In genomic region chr5:88203977-88204735, GRCh38 we compare ENCODE assay signal across 9 cellular contexts.
DNase-seq lines count a peak whose midpoint lies in the region; ATAC-seq and TF ChIP-seq lines count a peak whose summit lies in the region.
"Had no signal": no experiment of that assay in that cellular context is flagged by ENCODE, and none has a peak within 500 bp of the region (broad histone marks: within the 10 kb centered on the region; RNA-seq: fewer than 3 reads in every experiment).

No MANE protein-coding gene starts in this region.

- H3K27ac ChIP-seq in Peyer's patch: no peak overlapping the region
- H3K27ac ChIP-seq in WERI-Rb-1: no peak overlapping the region

- no peak for TF ChIP-seq POLR2A in Peyer's patch (IDR thresholded peaks at IDR 0.05)

- no peaks in the 10 kb centered on the region for H3K9me3 ChIP-seq in Peyer's patch
- no peaks in the 10 kb centered on the region for H3K9me3 ChIP-seq in WERI-Rb-1 (ENCODE audit: severe bottlenecking)

- peak; percentile 91 for ATAC-seq in HG02588 (IDR thresholded peaks at IDR 0.05; ENCODE audit: unreplicated experiment)

- H3K4me1 ChIP-seq in Peyer's patch: no peaks in the 10 kb centered on the region

- TF ChIP-seq CTCF in AG10803 (conservative IDR thresholded peaks at IDR 0.05; ENCODE audit: low read length) (no peak), Peyer's patch (IDR thresholded peaks at IDR 0.05) (no peak), WERI-Rb-1 (IDR thresholded peaks at IDR 0.05; ENCODE audit: low read depth, low read length) (no peak)

- DNase-seq in AG10803 (ENCODE audit: low read depth): peak; percentile 5
- peak; percentile 25 to 60 for DNase-seq in activated CD4-positive, alpha-beta T cell treated with anti-CD3 and anti-CD28 coated beads, Interleukin-2, amount 50 U/mL, for 48 hours
- peak; percentile 11 for DNase-seq in iPS-NIHi11 (ENCODE audit: low spot score)
- no peak for DNase-seq in RKO (ENCODE audit: low spot score)
- no peak for DNase-seq in Peyer's patch
- no peak for DNase-seq in WERI-Rb-1
- DNase-seq in medulla oblongata (ENCODE audit: extremely low spot score): no peak
- DNase-seq: NCI-H1930 had no signal

- peaks cover 0 to 17% (median 0%) of the 10 kb centered on the region in 3 donors for H3K36me3 ChIP-seq in Peyer's patch
- peaks cover 7% of the 10 kb centered on the region for H3K36me3 ChIP-seq in WERI-Rb-1

- H3K27me3 ChIP-seq in Peyer's patch: no peaks in the 10 kb centered on the region
- H3K27me3 ChIP-seq in WERI-Rb-1 (ENCODE audit: insufficient read depth, low read depth, severe bottlenecking): no peaks in the 10 kb centered on the region

- H3K4me3 ChIP-seq in AG10803 (ENCODE audit: low read length) (no peak overlapping the region), Peyer's patch (no peak overlapping the region), WERI-Rb-1 (ENCODE audit: low read depth, low read length) (no peak overlapping the region)

Comparison
In these comparisons a context has a peak if more than half of its experiments do, and no peak if none do; other contexts are left out.
1. DNase-seq: peak in AG10803 (single experiment), activated CD4-positive, alpha-beta T cell treated with anti-CD3 and anti-CD28 coated beads, Interleukin-2, amount 50 U/mL, for 48 hours (2 of 2) and iPS-NIHi11 (single experiment); none in RKO (single experiment), Peyer's patch (0 of 3), WERI-Rb-1 (single experiment) and medulla oblongata (single experiment).